ENCODE assay signal across 21 cellular contexts in the genomic region with DNA sequence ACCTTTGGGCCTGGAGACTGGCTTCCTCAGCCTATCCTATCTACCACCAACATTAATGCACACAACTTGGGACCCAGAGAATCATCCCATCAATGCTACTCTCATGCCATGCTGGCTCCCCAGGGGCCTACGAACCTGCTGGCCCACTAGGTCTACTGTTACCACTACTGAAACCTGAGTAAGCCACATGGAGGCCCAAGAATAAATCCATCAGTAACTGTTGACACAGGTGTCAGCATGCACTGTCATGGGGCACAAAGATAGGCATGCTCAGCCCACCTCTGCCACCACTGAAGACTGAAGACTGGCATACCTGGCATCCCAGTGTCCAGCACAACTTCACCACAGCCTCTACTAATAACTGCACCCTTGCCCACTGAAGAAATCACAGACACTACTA.
"Had no signal": no experiment of that assay in that cellular context is flagged by ENCODE, and none has a peak within 500 bp of the region (broad histone marks: within the 10 kb centered on the region; RNA-seq: fewer than 3 reads in every experiment).

No MANE protein-coding gene starts in this region.

- H3K4me3 ChIP-seq: SJCRH30 had no signal

- H3K4me1 ChIP-seq: SJCRH30 had no signal

- ATAC-seq: HepG2, Panc1, PC-3, SK-N-SH treated with all-trans-retinoic acid at 6 μM for 48 hours had no signal

- H3K27ac ChIP-seq: RWPE1, SJCRH30 had no signal

- H3K36me3 ChIP-seq: SJCRH30 had no signal

- DNase-seq: IMR-90; Kasumi-1; KG1; MM.1S; NCI-H1092 treated with DMSO at 0.1 percent for 48 hours; NCI-H1436; NCI-H187; NCI-H2029; NCI-H2081 treated with DMSO at 0.1 percent for 48 hours; NCI-H2227 treated with DMSO at 0.1 percent for 48 hours; NCI-H524; NCI-H69; NCI-H774; NK-92 treated with Interleukin-12 subunit alpha and Interleukin-12 subunit beta, amount 100 ng/mL, for 24 hours; PC-3; SHP77 treated with DMSO at 0.1 percent for 48 hours; SJCRH30 had no signal

- H3K27me3 ChIP-seq: SJCRH30 had no signal
